10 cellular contexts compared by ENCODE assay signal in the genomic region with DNA sequence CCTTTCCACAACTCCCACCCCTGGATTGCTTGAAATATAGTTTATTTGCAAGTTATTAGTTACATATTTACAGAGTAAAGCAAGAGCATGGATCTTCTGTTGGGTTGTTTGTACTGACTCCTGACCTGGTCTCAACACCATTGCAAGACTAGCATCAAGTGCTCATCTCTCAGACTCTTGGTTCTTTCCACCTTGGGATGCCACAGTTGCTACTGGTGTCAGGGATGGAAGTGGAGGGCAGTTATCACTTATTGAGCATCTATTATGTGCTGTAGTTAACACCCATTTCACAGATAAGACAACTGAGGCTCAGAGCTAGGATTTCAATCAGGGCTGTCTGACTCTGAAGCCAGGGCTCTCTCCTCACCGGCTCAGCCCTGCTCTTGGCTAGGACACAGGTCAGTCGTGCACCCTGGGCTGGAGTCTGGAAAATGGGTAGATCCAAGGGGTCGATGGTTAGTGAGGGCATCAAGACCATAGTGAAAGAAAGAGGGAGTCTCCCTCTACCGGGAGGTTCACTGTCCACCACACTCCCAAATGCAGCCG. TPM values are rescaled to one million over a fixed set of nuclear protein-coding genes. Genes with fewer than 3 reads are reported as not detected.
DNase-seq lines count a peak whose midpoint lies in the region; ATAC-seq and TF ChIP-seq lines count a peak whose summit lies in the region.
"Had no signal": no experiment of that assay in that cellular context is flagged by ENCODE, and none has a peak within 500 bp of the region (broad histone marks: within the 10 kb centered on the region; RNA-seq: fewer than 3 reads in every experiment).

No MANE protein-coding gene starts in this region.

- no peak overlapping the region for H3K9ac ChIP-seq in colonic mucosa (ENCODE audit: low read depth in 2 of 2, low read length in 2 of 2)

- DNase-seq in right cardiac atrium (no peak), cardiac septum (ENCODE audit: low spot score) (no peak), caudate nucleus (lab: John Stamatoyannopoulos, UW) (no peak), upper lobe of right lung (no peak), colonic mucosa (no peak), NCI-H82 treated with DMSO at 0.1 percent for 48 hours (lab: John Stamatoyannopoulos, UW; ENCODE audit: unreplicated experiment) (no peak)
- DNase-seq: Peyer's patch had no signal

- H3K4me1 ChIP-seq in right cardiac atrium (ENCODE audit: control insufficient read depth, insufficient read depth, low read length), result peaks cover 6% of the 10 kb centered on the region
- H3K4me1 ChIP-seq in mesodermal cell (ENCODE audit: control insufficient read depth, insufficient read depth, low read length, poor library complexity, severe bottlenecking), result peaks cover 9% of the 10 kb centered on the region
- peaks cover 13% of the 10 kb centered on the region for H3K4me1 ChIP-seq in upper lobe of right lung
- no peaks in the 10 kb centered on the region for H3K4me1 ChIP-seq in colonic mucosa

- peak overlapping the region; percentile 53 for H3K4me3 ChIP-seq in right cardiac atrium (ENCODE audit: low read length)
- H3K4me3 ChIP-seq in mesodermal cell (ENCODE audit: extremely low read depth, insufficient read depth, low read length, poor library complexity, severe bottlenecking), result peak overlapping the region; percentile 31
- H3K4me3 ChIP-seq in upper lobe of right lung, result peak overlapping the region; percentile 30
- H3K4me3 ChIP-seq in colonic mucosa, result no peak overlapping the region

- WGBS in right cardiac atrium, result 25% methylated on average over 5 of the region's 5 CpGs
- WGBS in mesodermal cell (ENCODE audit: insufficient coverage in 2 of 2), 2 experiments, result 43% methylated on average over 4 of the region's 5 CpGs; no CpG with 5 or more reads in 1 of the 2 experiments

- no peaks in the 10 kb centered on the region for H3K27me3 ChIP-seq in right cardiac atrium (ENCODE audit: control insufficient read depth, insufficient read depth)
- H3K27me3 ChIP-seq in upper lobe of right lung, result peaks cover 20% of the 10 kb centered on the region
- peaks cover 12% of the 10 kb centered on the region for H3K27me3 ChIP-seq in colonic mucosa
- H3K27me3 ChIP-seq: Peyer's patch had no signal

- intact Hi-C loops in right cardiac atrium (cut with DNase I) (loop anchor here in 1 of 4 donors (10.0 kb wide), 1 partner anchor 97 kb away; no protein-coding TSS in a partner anchor), cardiac septum (cut with DNase I) (loop anchor here (5.0 to 10.0 kb wide), 2 partner anchors 109 to 213 kb away; partner anchors contain the start of gene PCBD1), upper lobe of right lung (cut with DNase I) (no loop called here), colonic mucosa (cut with DNase I) (no loop called here)

- TF ChIP-seq CTCF in upper lobe of right lung (IDR thresholded peaks at IDR 0.05) (no peak), colonic mucosa (IDR thresholded peaks at IDR 0.05) (no peak)

- H3K9me3 ChIP-seq in right cardiac atrium (ENCODE audit: control insufficient read depth, low read length) (no peaks in the 10 kb centered on the region), mesodermal cell (ENCODE audit: control insufficient read depth, low read length) (no peaks in the 10 kb centered on the region), upper lobe of right lung (no peaks in the 10 kb centered on the region), colonic mucosa (no peaks in the 10 kb centered on the region)
- H3K9me3 ChIP-seq: Peyer's patch had no signal

- ATAC-seq in right cardiac atrium (no peak), upper lobe of right lung (no peak), GM21825 (IDR thresholded peaks at IDR 0.05; ENCODE audit: unreplicated experiment) (no peak)
- ATAC-seq: left colon had no signal

- H3K36me3 ChIP-seq in mesodermal cell (ENCODE audit: control insufficient read depth, insufficient read depth, low read length) (no peaks in the 10 kb centered on the region), upper lobe of right lung (no peaks in the 10 kb centered on the region), colonic mucosa (no peaks in the 10 kb centered on the region)
- H3K36me3 ChIP-seq: Peyer's patch had no signal

- no peak overlapping the region for H3K27ac ChIP-seq in right cardiac atrium (ENCODE audit: low read length)
- peak overlapping the region; percentile 76 for H3K27ac ChIP-seq in caudate nucleus (ENCODE audit: low read depth, low read length)
- H3K27ac ChIP-seq in mesodermal cell (ENCODE audit: low read depth, low read length, severe bottlenecking), result no peak overlapping the region
- no peak overlapping the region for H3K27ac ChIP-seq in upper lobe of right lung
- no peak overlapping the region for H3K27ac ChIP-seq in colonic mucosa

RNA-seq across cellular contexts. Expression of gene ADAMTS14, which starts 0.6 kb away (rescaled TPM):
- total RNA-seq in right cardiac atrium, result under 1 TPM; 0.03 to 0.36 (median 0.19) TPM
- 0.14 TPM for polyA plus RNA-seq in right cardiac atrium
- total RNA-seq in cardiac septum, result 0.81 TPM
- 0.44 TPM for polyA plus RNA-seq in mesodermal cell (2013, experiment 1 of 2)
- 0.35 TPM for polyA plus RNA-seq in mesodermal cell (2013, experiment 2 of 2)
- 0.55 TPM for total RNA-seq in upper lobe of right lung
- total RNA-seq in colonic mucosa, result 1 to 10 TPM in 1 of 2 donors, under 1 TPM in 1; 0.93 to 1.5 TPM
